Comparison of ENCODE assay signal across 17 cellular contexts in genomic region chr9:1722404-1722803, GRCh38.
A peak's percentile ranks its signal among the peaks of the same experiment; 100 is the strongest.
DNase-seq lines count a peak whose midpoint lies in the region; ATAC-seq, FAIRE-seq and TF ChIP-seq lines count a peak whose summit lies in the region.
"Had no signal": no experiment of that assay in that cellular context is flagged by ENCODE, and none has a peak within 500 bp of the region (broad histone marks: within the 10 kb centered on the region; RNA-seq: fewer than 3 reads in every experiment).

No MANE protein-coding gene starts in this region.

- RAD21 ChIA-PET in GM12878 (lab: Charles Lee; ENCODE audit: unreplicated experiment), result no interaction called here

- TF ChIP-seq RAD21 in A549 (conservative IDR thresholded peaks at IDR 0.05 in 1 of 2, IDR thresholded peaks at IDR 0.05 in 1 of 2), result no peak
- no peak for TF ChIP-seq RAD21 in GM12878 (IDR thresholded peaks at IDR 0.05; ENCODE audit: insufficient read depth, low read depth, low read length)

- no peak overlapping the region for H3K4me2 ChIP-seq in A549
- no peak overlapping the region for H3K4me2 ChIP-seq in Karpas-422 (ENCODE audit: low read depth, low read length, poor library complexity, severe bottlenecking)
- H3K4me2 ChIP-seq in GM12878 (ENCODE audit: control insufficient read depth, insufficient read depth), result no peak overlapping the region

- H3K27me3 Mint-ChIP-seq in HFFc6 (ENCODE audit: insufficient read depth), result no peaks in the 10 kb centered on the region

- H3K36me3 ChIP-seq in Karpas-422 (ENCODE audit: insufficient read depth, low read length) (no peaks in the 10 kb centered on the region), GM12878 (ENCODE audit: control insufficient read depth in 2 of 2, insufficient read depth in 2 of 2, low read length in 1 of 2) (no peaks in the 10 kb centered on the region)
- H3K36me3 ChIP-seq: prostate gland had no signal

- H3K9ac ChIP-seq in Karpas-422 (ENCODE audit: low read length), result no peak overlapping the region
- no peak overlapping the region for H3K9ac ChIP-seq in GM12878 (ENCODE audit: control insufficient read depth, insufficient read depth, low read length)

- TF ChIP-seq EP300 in A549 (IDR thresholded peaks at IDR 0.05) (no peak), GM12878 (IDR thresholded peaks at IDR 0.05; ENCODE audit: borderline replicate concordance in 1 of 2, control insufficient read depth in 1 of 2, low read depth in 2 of 2, low read length in 2 of 2) (no peak)

- H3K9me3 Mint-ChIP-seq in HFFc6, result peaks cover 27% of the 10 kb centered on the region

- no peak overlapping the region for H3K4me3 Mint-ChIP-seq in HFFc6
- H3K4me3 Mint-ChIP-seq: B cell had no signal

- BruUV-seq in GM12878 (replicated peaks; lab: Mats Ljungman, UMichigan), result no TSS peak

- intact Hi-C loops in GM12878 (cut with micrococcal nuclease; ENCODE audit: unreplicated experiment), result no loop called here

- H3K36me3 Mint-ChIP-seq in HFFc6 (ENCODE audit: low read depth), result no peaks in the 10 kb centered on the region

- H3K9me2 ChIP-seq in Karpas-422 (replicated peaks; ENCODE audit: insufficient read depth, low read length), result no peaks in the 10 kb centered on the region

- in situ Hi-C loops in GM12878 (cut with MboI), result no loop called here

- H3K79me2 ChIP-seq in Karpas-422 (ENCODE audit: low read length) (no peaks in the 10 kb centered on the region), GM12878 (ENCODE audit: control insufficient read depth, insufficient read depth, low read length) (no peaks in the 10 kb centered on the region)

- H2AFZ ChIP-seq in Karpas-422 (ENCODE audit: low read length) (no peak overlapping the region), GM12878 (ENCODE audit: control insufficient read depth, low read depth, low read length) (no peak overlapping the region)

- ATAC-seq in A549 (peak in 1 of 2 experiments; percentile 80; a peak in 3 of 6 replicates), GM21367 (IDR thresholded peaks at IDR 0.05; ENCODE audit: unreplicated experiment) (peak; percentile 51), GM12878 (peak; percentile 84), GM18520 (IDR thresholded peaks at IDR 0.05; ENCODE audit: unreplicated experiment) (no peak), GM18505 (IDR thresholded peaks at IDR 0.05; ENCODE audit: unreplicated experiment) (no peak)

- H3K4me3 ChIP-seq in A549 (no peak overlapping the region), Karpas-422 (ENCODE audit: low read length) (no peak overlapping the region), GM12878 (no peak overlapping the region)
- H3K4me3 ChIP-seq: prostate gland had no signal

- FAIRE-seq in A549 (lab: Jason Lieb, UNC) (no peak), GM12878 (lab: Jason Lieb, UNC) (no peak)

- SMC1A ChIA-PET in GM12878 (lab: Charles Lee; ENCODE audit: uncharacterized antibody, unreplicated experiment), result no interaction called here

- H3K27me3 ChIP-seq in Karpas-422 (ENCODE audit: low read length), result no peaks in the 10 kb centered on the region
- no peaks in the 10 kb centered on the region for H3K27me3 ChIP-seq in GM12878 (replicated peaks in 1 of 2; ENCODE audit: control insufficient read depth in 2 of 2, insufficient read depth in 2 of 2, low read length in 1 of 2)

- CTCF ChIA-PET in A549 (lab: Yijun Ruan, JAX), result no interaction called here
- CTCF ChIA-PET in GM12878 (lab: Yijun Ruan, JAX), result no interaction called here

- no peak for TF ChIP-seq CTCF in A549 (IDR thresholded peaks at IDR 0.05)
- TF ChIP-seq CTCF in GM12878 (IDR thresholded peaks at IDR 0.05 in 2 of 3, conservative IDR thresholded peaks at IDR 0.05 in 1 of 3; ENCODE audit: control insufficient read depth in 2 of 3, extremely low read depth in 1 of 3, insufficient read depth in 1 of 3, low read depth in 3 of 3, low read length in 3 of 3), result no peak
- no peak for TF ChIP-seq CTCF in HFFc6 (IDR thresholded peaks at IDR 0.05)

- peak in 1 of 2 experiments; percentile 20 for DNase-seq in A549 (ENCODE audit: low read depth in 1 of 2, low spot score in 1 of 2)
- peak; percentile 62 for DNase-seq in Karpas-422
- DNase-seq in GM12878 (ENCODE audit: low read depth, low spot score), result no peak
- DNase-seq in HFFc6, result no peak
- DNase-seq in NCI-H2107 treated with DMSO at 0.1 percent for 48 hours (lab: John Stamatoyannopoulos, UW; ENCODE audit: unreplicated experiment), result no peak
- DNase-seq: activated gamma-delta T cell treated with Interleukin-2 at 50 U/mL for 16 hours; GDM1; hypothalamus; NCI-H1694 treated with DMSO at 0.1 percent for 48 hours; stimulated activated CD4-positive, alpha-beta T cell treated with anti-CD3 and anti-CD28 coated beads, Interleukin-1b, Interleukin-23, amount 100 ng/mL, for 48 hours; stimulated activated naive CD4-positive, alpha-beta T cell treated with Interleukin-2 at 50 U/mL for 16 hours had no signal

- H3K9me3 ChIP-seq in A549, result no peaks in the 10 kb centered on the region
- no peaks in the 10 kb centered on the region for H3K9me3 ChIP-seq in Karpas-422 (ENCODE audit: low read length)
- no peaks in the 10 kb centered on the region for H3K9me3 ChIP-seq in GM12878 (replicated peaks; ENCODE audit: control insufficient read depth, insufficient read depth, low read length)
- H3K9me3 ChIP-seq: prostate gland had no signal

- no peak overlapping the region for H3K27ac Mint-ChIP-seq in HFFc6
- H3K27ac Mint-ChIP-seq: B cell had no signal

- TF ChIP-seq POLR2A in A549 (IDR thresholded peaks at IDR 0.05; ENCODE audit: low read length) (no peak), GM12878 (IDR thresholded peaks at IDR 0.05; ENCODE audit: low read depth, low read length) (no peak), GM18505 (IDR thresholded peaks at IDR 0.05; ENCODE audit: borderline replicate concordance, extremely low read depth, insufficient read depth, insufficient read length) (no peak)

- H4K20me1 ChIP-seq in Karpas-422 (ENCODE audit: insufficient read depth, low read depth, low read length) (no peaks in the 10 kb centered on the region), GM12878 (ENCODE audit: control insufficient read depth, insufficient read depth) (no peaks in the 10 kb centered on the region)

- H3K4me1 ChIP-seq in A549 (no peaks in the 10 kb centered on the region), Karpas-422 (ENCODE audit: low read length) (no peaks in the 10 kb centered on the region), GM12878 (ENCODE audit: control insufficient read depth, insufficient read depth, low read length) (peaks cover 6% of the 10 kb centered on the region; the same call in 1 of the 2 replicates)
- H3K4me1 ChIP-seq: prostate gland had no signal

- 0% methylated on average over 1 of the region's 1 CpG for WGBS in A549 (ENCODE audit: missing lambda C conversion rate)
- 58% methylated on average over 1 of the region's 1 CpG for WGBS in GM12878 (ENCODE audit: insufficient coverage, insufficient replicate concordance, low lambda C conversion rate, missing lambda C conversion rate)

- POLR2A ChIA-PET in A549 (lab: Yijun Ruan, JAX), result no interaction called here
- POLR2A ChIA-PET in GM12878 (lab: Charles Lee), result no interaction called here

- no peaks in the 10 kb centered on the region for H3K4me1 Mint-ChIP-seq in HFFc6 (ENCODE audit: low read depth)
- H3K4me1 Mint-ChIP-seq: B cell had no signal

- no peak overlapping the region for H3K27ac ChIP-seq in A549
- H3K27ac ChIP-seq in Karpas-422 (ENCODE audit: low read length), result no peak overlapping the region
- no peak overlapping the region for H3K27ac ChIP-seq in GM12878 (ENCODE audit: control insufficient read depth, insufficient read depth)
- H3K27ac ChIP-seq: epithelial cell of prostate, prostate gland had no signal

TF ChIP-seq in A549, 52 proteins besides CTCF, POLR2A, EP300 and RAD21:
- TF ChIP-seq NR3C1 (IDR thresholded peaks at IDR 0.05), result no peak
- TF ChIP-seq USF2 (IDR thresholded peaks at IDR 0.05), result 0 out of 2 replicates have a peak, but pooled peaks have one; percentile 6

TF ChIP-seq in GM12878, 131 proteins besides CTCF, POLR2A, EP300 and RAD21:
- TF ChIP-seq SIX5 (IDR thresholded peaks at IDR 0.05; ENCODE audit: low read depth, low read length, severe bottlenecking) (peak; percentile 51), HCFC1 (IDR thresholded peaks at IDR 0.05; ENCODE audit: low read length) (peak; percentile 50), IRF5 (IDR thresholded peaks at IDR 0.05; ENCODE audit: borderline replicate concordance) (no peak), MYB (IDR thresholded peaks at IDR 0.05; ENCODE audit: borderline replicate concordance, low read depth, low read length) (no peak), USF1 (IDR thresholded peaks at IDR 0.05; ENCODE audit: borderline replicate concordance, extremely low read length, insufficient read depth, low read depth, low read length) (peak; percentile 24)

Comparison
In these comparisons a context has a peak if more than half of its experiments do, and no peak if none do; other contexts are left out.
1. ATAC-seq: peak in GM21367 (single experiment) and GM12878 (single experiment); none in GM18520 (single experiment) and GM18505 (single experiment).
2. Of the 24 proteins assayed by ChIP-seq in both GM12878 and A549: peak only in GM12878: none; only in A549: USF2; in both: none; in neither: 23.